Comparison of ENCODE assay signal across 8 cellular contexts in genomic region chr17:50783193-50783660, GRCh38. TPM values are rescaled to one million over a fixed set of nuclear protein-coding genes. Genes with fewer than 3 reads are reported as not detected.
DNase-seq lines count a peak whose midpoint lies in the region; ATAC-seq and TF ChIP-seq lines count a peak whose summit lies in the region.

No MANE protein-coding gene starts in this region.

- H3K36me3 ChIP-seq in PC-9 (ENCODE audit: low read depth): no peaks in the 10 kb centered on the region

- no peak for TF ChIP-seq POLR2A in erythroblast (IDR thresholded peaks at IDR 0.05; ENCODE audit: low read length)

- H3K4me1 Mint-ChIP-seq in naive B cell: peaks cover 5 to 9% (median 6%) of the 10 kb centered on the region in 3 donors

- no peaks in the 10 kb centered on the region for H3K9me3 Mint-ChIP-seq in naive B cell

- no peaks in the 10 kb centered on the region for H3K4me1 ChIP-seq in PC-9 (replicated peaks; ENCODE audit: insufficient read depth)

- H3K27ac ChIP-seq in PC-9: no peak overlapping the region

- no peak overlapping the region for H3K4me3 ChIP-seq in PC-9

- H3K4me2 ChIP-seq in PC-9: no peak overlapping the region

- H3K4me3 Mint-ChIP-seq in naive B cell: no peak overlapping the region

- H3F3A ChIP-seq in PC-9 (ENCODE audit: insufficient read depth, low read depth): no peaks in the 10 kb centered on the region

- no peaks in the 10 kb centered on the region for H3K36me3 Mint-ChIP-seq in naive B cell

- peak; percentile 89 for DNase-seq in GM10248 (ENCODE audit: extremely low spot score)
- DNase-seq in Kasumi-1 (lab: John Stamatoyannopoulos, UW): peak; percentile 93 to 95
- DNase-seq in PC-9: peak; percentile 76 to 86
- DNase-seq in activated T-cell treated with anti-CD3 and anti-CD28 coated beads for 4 hours: peak; percentile 63
- DNase-seq in erythroblast (lab: John Stamatoyannopoulos, UW): peak; percentile 83 to 91
- peak; percentile 71 for DNase-seq in naive B cell
- peak; percentile 43 to 58 for DNase-seq in stimulated activated CD8-positive, alpha-beta memory T cell treated with anti-CD3 and anti-CD28 coated beads, Interleukin-7, amount 100 ng/mL, for 4 hours (ENCODE audit: low read depth in 2 of 2)

- ATAC-seq in naive B cell (ENCODE audit: low read depth in 2 of 2) (peak; percentile 86 to 89), GM21786 (IDR thresholded peaks at IDR 0.05; ENCODE audit: unreplicated experiment) (no peak)

- CTCF ChIA-PET in GM10248 (lab: Yijun Ruan, JAX): interaction anchor here (0.6 to 10.7 kb wide), 42 partner anchors 9 to 304 kb away, joined by 3 to 301 read pairs (median 6); partner anchors contain the start of genes ANKRD40CL, TOB1 and WFIKKN2
- CTCF ChIA-PET in PC-9 (lab: Charles Lee): interaction anchor here (0.6 to 1.2 kb wide), 9 partner anchors 11 to 259 kb away, joined by 3 to 26 read pairs (median 5); no protein-coding TSS in a partner anchor

- intact Hi-C loops in PC-9 (cut with micrococcal nuclease; ENCODE audit: unreplicated experiment): loop anchor here (1.0 to 5.0 kb wide), 5 partner anchors 59 to 370 kb away; partner anchors contain the start of genes NME1 and SPATA20

- no peaks in the 10 kb centered on the region for H3K27me3 ChIP-seq in PC-9 (ENCODE audit: insufficient read depth, low read depth)

- H3K9me3 ChIP-seq in PC-9 (ENCODE audit: insufficient read depth, low read depth): no peaks in the 10 kb centered on the region

- no peak overlapping the region for H2AFZ ChIP-seq in PC-9

- TF ChIP-seq CTCF in GM10248 (IDR thresholded peaks at IDR 0.05; ENCODE audit: control extremely low read depth, extremely low read depth, low read depth, missing control alignments) (peak; percentile 99), PC-9 (conservative IDR thresholded peaks at IDR 0.05) (peak; percentile 100)

- no peaks in the 10 kb centered on the region for H3K79me2 ChIP-seq in PC-9 (ENCODE audit: low read depth)

- no peaks in the 10 kb centered on the region for H3K9me2 ChIP-seq in PC-9 (ENCODE audit: insufficient read depth)

- POLR2A ChIA-PET in GM10248 (lab: Yijun Ruan, JAX) (interaction anchor here (1.0 kb wide), 1 partner anchor 83 kb away, joined by 5 read pairs; the partner anchor contains the start of gene TOB1), PC-9 (lab: Charles Lee; ENCODE audit: unreplicated experiment) (interaction anchor here (0.6 kb wide), 1 partner anchor 101 kb away, joined by 3 read pairs; no protein-coding TSS in a partner anchor)

- H4K20me1 ChIP-seq in PC-9 (ENCODE audit: insufficient read depth): no peaks in the 10 kb centered on the region

- peaks cover 5 to 19% (median 14%) of the 10 kb centered on the region in 3 donors for H3K27me3 Mint-ChIP-seq in naive B cell

- peak overlapping the region in 1 of 6 donors; percentile 89 for H3K27ac Mint-ChIP-seq in naive B cell

- BruUV-seq in PC-9 (replicated peaks; lab: Mats Ljungman, UMichigan): no TSS peak

RNA-seq across cellular contexts. Expression of gene ANKRD40CL, which starts 15.9 kb away (rescaled TPM):
- not detected in 2 replicates for total RNA-seq in PC-9 (2021)
- polyA plus RNA-seq in naive B cell (ENCODE audit: low read depth in 6 of 6): not detected

RNA-seq across cellular contexts. Expression of gene WFIKKN2, which starts 52.2 kb away (rescaled TPM):
- total RNA-seq in PC-9 (2021): not detected in 2 replicates
- not detected for polyA plus RNA-seq in naive B cell (ENCODE audit: low read depth in 6 of 6)
